ENCODE assay signal across 1 cellular context in the genomic region with DNA sequence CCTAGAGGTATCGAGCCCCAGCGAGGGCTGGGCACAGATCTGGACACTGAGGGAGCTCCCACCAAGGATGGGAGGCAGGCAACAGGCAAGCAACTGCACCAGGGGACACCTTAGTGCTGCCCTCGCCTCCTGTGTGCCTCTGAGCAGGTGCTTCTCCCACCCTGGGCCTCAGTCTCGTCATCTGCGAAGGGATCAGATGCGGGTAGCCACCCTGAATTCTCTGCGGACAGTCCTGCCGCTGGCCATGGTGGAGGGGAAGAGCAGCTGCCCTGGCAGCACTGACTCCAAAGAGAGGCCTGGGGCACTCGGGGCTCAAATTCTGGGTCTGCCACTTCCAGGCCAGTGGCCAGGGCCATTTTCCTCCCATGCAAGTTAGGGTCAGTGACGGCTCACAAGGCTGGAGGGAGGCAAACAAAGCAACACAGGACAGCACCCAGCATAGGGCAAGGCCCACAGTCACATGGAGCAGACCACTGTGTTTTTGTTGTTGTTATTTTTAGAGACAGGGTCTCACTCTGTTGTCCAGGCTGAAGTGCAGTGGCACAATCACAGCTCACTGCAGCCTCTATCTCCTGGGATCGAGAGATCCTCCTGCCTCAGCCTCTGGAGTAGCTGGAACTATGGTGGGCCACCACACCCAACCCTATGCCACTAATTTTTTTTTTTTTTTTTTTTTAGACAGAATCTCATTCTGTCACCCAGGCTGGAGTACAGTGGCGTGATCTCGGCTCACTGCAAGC.
TF ChIP-seq lines count a peak whose summit lies in the region.

No MANE protein-coding gene starts in this region.

TF ChIP-seq in H1, 55 proteins besides CTCF, POLR2A, EP300 and RAD21:
- TF ChIP-seq NRF1 (IDR thresholded peaks at IDR 0.05; ENCODE audit: low read depth, low read length) (no peak), PHF8 (conservative IDR thresholded peaks at IDR 0.05; ENCODE audit: low read depth, low read length) (no peak), SRF (IDR thresholded peaks at IDR 0.05; ENCODE audit: low read depth, low read length) (no peak), HDAC2 (IDR thresholded peaks at IDR 0.05; ENCODE audit: borderline replicate concordance in 1 of 2, low read depth in 2 of 2, low read length in 2 of 2) (no peak), JUND (IDR thresholded peaks at IDR 0.05; ENCODE audit: low read length) (no peak), YY1 (IDR thresholded peaks at IDR 0.05; ENCODE audit: low read depth, low read length) (no peak), JUN (IDR thresholded peaks at IDR 0.05; ENCODE audit: low read depth, low read length) (no peak), TBP (IDR thresholded peaks at IDR 0.05; ENCODE audit: low read depth, low read length) (no peak), FOSL1 (IDR thresholded peaks at IDR 0.05; ENCODE audit: insufficient read depth, low read depth, low read length) (no peak), POLR2AphosphoS5 (IDR thresholded peaks at IDR 0.05; ENCODE audit: low read depth, low read length) (no peak), TEAD4 (IDR thresholded peaks at IDR 0.05; ENCODE audit: low read depth, low read length) (no peak), EGR1 (IDR thresholded peaks at IDR 0.05; ENCODE audit: borderline replicate concordance, low read depth, low read length) (no peak), RFX5 (IDR thresholded peaks at IDR 0.05; ENCODE audit: borderline replicate concordance, low read depth, low read length) (no peak), KDM5A (IDR thresholded peaks at IDR 0.05; ENCODE audit: low read length) (no peak), E2F6 (IDR thresholded peaks at IDR 0.05) (no peak)
- TF ChIP-seq, protein P1, sequence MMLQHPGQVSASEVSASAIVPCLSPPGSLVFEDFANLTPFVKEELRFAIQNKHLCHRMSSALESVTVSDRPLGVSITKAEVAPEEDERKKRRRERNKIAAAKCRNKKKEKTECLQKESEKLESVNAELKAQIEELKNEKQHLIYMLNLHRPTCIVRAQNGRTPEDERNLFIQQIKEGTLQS (IDR thresholded peaks at IDR 0.05; ENCODE audit: insufficient read depth, low read depth, low read length): no peak
- TF ChIP-seq, protein P2, sequence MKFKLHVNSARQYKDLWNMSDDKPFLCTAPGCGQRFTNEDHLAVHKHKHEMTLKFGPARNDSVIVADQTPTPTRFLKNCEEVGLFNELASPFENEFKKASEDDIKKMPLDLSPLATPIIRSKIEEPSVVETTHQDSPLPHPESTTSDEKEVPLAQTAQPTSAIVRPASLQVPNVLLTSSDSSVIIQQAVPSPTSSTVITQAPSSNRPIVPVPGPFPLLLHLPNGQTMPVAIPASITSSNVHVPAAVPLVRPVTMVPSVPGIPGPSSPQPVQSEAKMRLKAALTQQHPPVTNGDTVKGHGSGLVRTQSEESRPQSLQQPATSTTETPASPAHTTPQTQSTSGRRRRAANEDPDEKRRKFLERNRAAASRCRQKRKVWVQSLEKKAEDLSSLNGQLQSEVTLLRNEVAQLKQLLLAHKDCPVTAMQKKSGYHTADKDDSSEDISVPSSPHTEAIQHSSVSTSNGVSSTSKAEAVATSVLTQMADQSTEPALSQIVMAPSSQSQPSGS (IDR thresholded peaks at IDR 0.05; ENCODE audit: low read length): no peak
